Comparison of ENCODE assay signal across 1 cellular context in the genomic region with DNA sequence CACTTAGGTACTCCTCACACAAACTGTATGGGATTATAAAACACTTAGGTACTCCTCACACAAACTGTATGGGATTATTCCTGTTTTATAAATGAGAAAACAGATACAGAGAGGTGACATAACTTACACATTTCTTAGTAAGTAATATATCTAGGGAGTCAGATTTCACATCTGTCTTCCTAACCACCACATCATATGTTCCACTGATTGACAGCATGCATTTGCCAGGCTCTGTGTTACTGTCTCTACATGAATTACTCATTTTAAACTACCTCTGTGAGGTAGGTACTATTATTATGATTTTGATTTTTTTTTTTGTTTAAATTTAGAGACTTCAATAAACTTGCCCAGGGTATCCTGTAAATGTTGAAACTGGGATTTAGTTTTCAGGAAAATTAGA.
TF ChIP-seq lines count a peak whose summit lies in the region.

No MANE protein-coding gene starts in this region.

TF ChIP-seq in GM12878, 131 proteins besides CTCF, POLR2A, EP300 and RAD21 (continued from another document):
- TF ChIP-seq, protein P1, sequence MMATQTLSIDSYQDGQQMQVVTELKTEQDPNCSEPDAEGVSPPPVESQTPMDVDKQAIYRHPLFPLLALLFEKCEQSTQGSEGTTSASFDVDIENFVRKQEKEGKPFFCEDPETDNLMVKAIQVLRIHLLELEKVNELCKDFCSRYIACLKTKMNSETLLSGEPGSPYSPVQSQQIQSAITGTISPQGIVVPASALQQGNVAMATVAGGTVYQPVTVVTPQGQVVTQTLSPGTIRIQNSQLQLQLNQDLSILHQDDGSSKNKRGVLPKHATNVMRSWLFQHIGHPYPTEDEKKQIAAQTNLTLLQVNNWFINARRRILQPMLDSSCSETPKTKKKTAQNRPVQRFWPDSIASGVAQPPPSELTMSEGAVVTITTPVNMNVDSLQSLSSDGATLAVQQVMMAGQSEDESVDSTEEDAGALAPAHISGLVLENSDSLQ (IDR thresholded peaks at IDR 0.05), result peak; percentile 64
